1 cellular context compared by ENCODE assay signal in genomic region chr4:118835896-118836762, GRCh38.
TF ChIP-seq lines count a peak whose summit lies in the region.

SEC24D (minus strand) TSS chr4:118836126; CDS start chr4:118833696, 2,430 bp downstream.

TF ChIP-seq in HepG2, 621 proteins besides CTCF, POLR2A, EP300 and RAD21 (continued from another document and continues in another):
- TF ChIP-seq FOXO4 (CRISPR knock-in tag; conservative IDR thresholded peaks at IDR 0.05) (no peak), HIC2 (CRISPR knock-in tag; IDR thresholded peaks at IDR 0.05; ENCODE audit: low read depth) (no peak), MNT (IDR thresholded peaks at IDR 0.05) (peak; percentile 64), FOXA3 (CRISPR knock-in tag; IDR thresholded peaks at IDR 0.05) (0 out of 2 replicates have a peak, but pooled peaks have one; percentile 5), YEATS2 (CRISPR knock-in tag; IDR thresholded peaks at IDR 0.05; ENCODE audit: borderline replicate concordance) (no peak; the same call in 1 of the 2 replicates), CEBPG (CRISPR knock-in tag; IDR thresholded peaks at IDR 0.05) (no peak), SNAPC2 (CRISPR knock-in tag; IDR thresholded peaks at IDR 0.05) (0 out of 2 replicates have a peak, but pooled peaks have one; percentile 53), IRF9 (CRISPR knock-in tag; IDR thresholded peaks at IDR 0.05; ENCODE audit: borderline replicate concordance) (0 out of 2 replicates have a peak, but pooled peaks have one; percentile 34), NFAT5 (CRISPR knock-in tag; IDR thresholded peaks at IDR 0.05) (no peak), ZNF331 (CRISPR knock-in tag; IDR thresholded peaks at IDR 0.05) (peak; percentile 53; the same call in 1 of the 2 replicates), ZNF687 (CRISPR knock-in tag; IDR thresholded peaks at IDR 0.05) (peak; percentile 71), THYN1 (CRISPR knock-in tag; IDR thresholded peaks at IDR 0.05; ENCODE audit: borderline replicate concordance, low read depth) (0 out of 2 replicates have a peak, but pooled peaks have one; percentile 55), HNF4G (IDR thresholded peaks at IDR 0.05; ENCODE audit: borderline replicate concordance, low read depth, low read length) (no peak), HNF4G (CRISPR knock-in tag; IDR thresholded peaks at IDR 0.05; ENCODE audit: borderline replicate concordance, low read depth) (no peak), HHEX (CRISPR knock-in tag; IDR thresholded peaks at IDR 0.05) (no peak), ATAD3A (CRISPR knock-in tag; IDR thresholded peaks at IDR 0.05) (no peak), RNF2 (conservative IDR thresholded peaks at IDR 0.05; ENCODE audit: low read depth) (no peak), KDM1A (CRISPR knock-in tag; IDR thresholded peaks at IDR 0.05) (no peak), HNRNPUL1 (IDR thresholded peaks at IDR 0.05; ENCODE audit: low read depth, low read length) (no peak), SMYD3 (CRISPR knock-in tag; IDR thresholded peaks at IDR 0.05) (no peak), BRD4 (CRISPR knock-in tag; IDR thresholded peaks at IDR 0.05) (no peak; the same call in 1 of the 2 replicates), STAT6 (CRISPR knock-in tag; IDR thresholded peaks at IDR 0.05; ENCODE audit: borderline replicate concordance) (0 out of 2 replicates have a peak, but pooled peaks have one; percentile 0), ETV5 (CRISPR knock-in tag; IDR thresholded peaks at IDR 0.05; ENCODE audit: borderline replicate concordance) (no peak), ZNF17 (CRISPR knock-in tag; IDR thresholded peaks at IDR 0.05) (no peak), ZNF784 (CRISPR knock-in tag; IDR thresholded peaks at IDR 0.05; ENCODE audit: borderline replicate concordance) (peak; percentile 64; the same call in 1 of the 2 replicates), AGO2 (optimal IDR thresholded peaks at IDR 0.05; ENCODE audit: low read depth, low read length) (peak; percentile 45), ATF2 (CRISPR knock-in tag; IDR thresholded peaks at IDR 0.05) (peak; percentile 33; the same call in 1 of the 2 replicates), POGK (CRISPR knock-in tag; conservative IDR thresholded peaks at IDR 0.05) (no peak; the same call in 1 of the 2 replicates), ZNF382 (CRISPR knock-in tag; IDR thresholded peaks at IDR 0.05; ENCODE audit: borderline replicate concordance) (no peak), AGO1 (IDR thresholded peaks at IDR 0.05; ENCODE audit: low read depth, low read length, poor library complexity, severe bottlenecking) (peak; percentile 34), ZNF552 (CRISPR knock-in tag; IDR thresholded peaks at IDR 0.05; ENCODE audit: borderline replicate concordance) (no peak), CBX2 (IDR thresholded peaks at IDR 0.05; ENCODE audit: low read depth, low read length) (no peak), CBX2 (CRISPR knock-in tag; IDR thresholded peaks at IDR 0.05; ENCODE audit: low read depth) (no peak), ZNF12 (CRISPR knock-in tag; IDR thresholded peaks at IDR 0.05) (no peak)
